ENCODE assay signal across 15 cellular contexts in the genomic region with DNA sequence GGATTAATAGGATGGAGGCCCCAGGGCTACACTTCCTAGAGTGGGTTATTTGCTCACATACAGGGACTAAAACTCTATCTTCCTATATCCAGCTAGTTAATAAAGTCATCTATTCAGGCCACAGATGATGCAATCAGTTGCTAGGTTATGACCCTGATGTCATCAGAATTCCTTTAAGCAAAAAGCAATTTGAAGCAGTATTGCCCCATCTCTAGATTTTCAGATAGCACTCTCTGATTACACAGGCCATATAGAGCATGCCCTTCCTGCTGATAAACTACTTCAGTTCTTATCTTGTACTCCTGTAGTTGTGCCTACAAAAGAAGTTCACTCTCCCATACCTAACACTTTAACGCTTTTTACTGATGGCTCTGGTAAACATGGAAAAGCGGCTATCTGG.
"Had no signal": no experiment of that assay in that cellular context is flagged by ENCODE, and none has a peak within 500 bp of the region (broad histone marks: within the 10 kb centered on the region; RNA-seq: fewer than 3 reads in every experiment).

No MANE protein-coding gene starts in this region.

- H3K4me1 ChIP-seq: gastrocnemius medialis, left ventricle myocardium inferior, testis, upper lobe of left lung had no signal

- H3K9me3 ChIP-seq: gastrocnemius medialis, testis had no signal

- H3K4me3 ChIP-seq: body of pancreas, gastrocnemius medialis, left ventricle myocardium inferior, testis, upper lobe of left lung had no signal

- H3K36me3 ChIP-seq: gastrocnemius medialis, left ventricle myocardium inferior, upper lobe of left lung had no signal

- DNase-seq: activated CD4-positive, alpha-beta memory T cell treated with anti-CD3 and anti-CD28 coated beads for 36 hours; activated CD4-positive, alpha-beta T cell treated with anti-CD3 and anti-CD28 coated beads for 4 hours; activated CD8-positive, alpha-beta memory T cell treated with anti-CD3 and anti-CD28 coated beads, Interleukin-2, amount 10 ng/mL, durations not matched to agents 7 days and 5 days; activated naive CD8-positive, alpha-beta T cell treated with anti-CD3 and anti-CD28 coated beads for 36 hours; body of pancreas; gastrocnemius medialis; head of caudate nucleus; left ventricle myocardium inferior; right cardiac atrium; small intestine; stimulated activated CD4-positive, alpha-beta T cell treated with anti-CD3 and anti-CD28 coated beads, Interleukin-15, amount 100 ng/mL, for 24 hours; stimulated activated CD4-positive, alpha-beta T cell treated with anti-CD3 and anti-CD28 coated beads, Interleukin-4, amount 100 ng/mL, for 1 hour; stimulated activated naive CD8-positive, alpha-beta T cell treated with anti-CD3 and anti-CD28 coated beads, Interleukin-15, amount 100 ng/mL, for 72 hours; testis; upper lobe of left lung had no signal

- ATAC-seq: activated CD8-positive, alpha-beta memory T cell treated with anti-CD3 and anti-CD28 coated beads, Interleukin-2, amount 10 ng/mL, durations not matched to agents 7 days and 5 days; body of pancreas; gastrocnemius medialis; right cardiac atrium; stimulated activated naive CD8-positive, alpha-beta T cell treated with anti-CD3 and anti-CD28 coated beads, Interleukin-15, amount 100 ng/mL, for 72 hours had no signal

- H3K27me3 ChIP-seq: body of pancreas, gastrocnemius medialis, testis, upper lobe of left lung had no signal

- H3K27ac ChIP-seq: body of pancreas, gastrocnemius medialis, left ventricle myocardium inferior, testis, upper lobe of left lung had no signal
